Comparison of ENCODE assay signal across 9 cellular contexts in the genomic region with DNA sequence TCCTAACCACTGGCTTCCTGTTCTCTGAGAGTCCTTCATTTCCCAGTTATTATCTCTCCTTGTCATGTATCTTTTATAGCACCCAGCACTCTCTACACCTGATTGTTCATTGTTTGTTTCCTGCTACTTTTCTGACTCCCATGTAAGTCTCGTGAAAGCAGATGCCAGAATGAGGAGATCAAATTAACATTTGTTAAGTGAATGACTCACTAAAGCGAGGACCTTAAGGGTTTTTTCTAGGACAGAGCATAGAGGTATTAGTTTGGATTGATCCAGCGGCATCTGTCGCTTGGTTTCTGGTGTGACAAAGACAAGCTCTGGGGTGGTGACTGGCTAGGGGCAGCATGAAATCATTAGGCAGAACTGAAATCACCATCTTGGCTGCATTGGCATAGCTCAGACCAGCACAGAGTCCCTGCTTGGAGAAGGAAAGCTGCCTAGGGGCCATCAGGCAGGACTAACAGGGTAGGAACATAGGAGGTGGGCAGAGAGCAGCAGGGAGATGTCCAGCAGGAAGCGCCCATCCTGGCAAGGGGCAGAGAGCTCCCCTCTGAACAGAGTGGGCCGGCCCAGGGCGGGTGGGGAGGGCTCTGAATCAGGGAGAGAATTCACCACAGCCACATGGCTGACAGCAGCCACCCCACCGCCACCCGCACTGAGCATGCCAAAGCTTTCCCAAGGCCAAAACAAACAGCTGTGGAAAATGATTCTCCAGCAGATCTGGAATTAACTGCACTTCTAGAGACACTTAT.
A peak's percentile ranks its signal among the peaks of the same experiment; 100 is the strongest.
DNase-seq lines count a peak whose midpoint lies in the region; ATAC-seq, FAIRE-seq and TF ChIP-seq lines count a peak whose summit lies in the region.
"Had no signal": no experiment of that assay in that cellular context is flagged by ENCODE, and none has a peak within 500 bp of the region (broad histone marks: within the 10 kb centered on the region; RNA-seq: fewer than 3 reads in every experiment).

No MANE protein-coding gene starts in this region.

- no peak overlapping the region for H3K27ac ChIP-seq in ascending aorta

- intact Hi-C loops in ascending aorta (cut with DNase I) (no loop called here), mucosa of descending colon (cut with DNase I, micrococcal nuclease) (no loop called here)

- peak; percentile 59 for ATAC-seq in mucosa of descending colon
- no peak for ATAC-seq in GM18907 (IDR thresholded peaks at IDR 0.05; ENCODE audit: unreplicated experiment)
- ATAC-seq in GM19324 (IDR thresholded peaks at IDR 0.05; ENCODE audit: low FRiP score, unreplicated experiment): no peak
- no peak for ATAC-seq in HG03045 (IDR thresholded peaks at IDR 0.05; ENCODE audit: unreplicated experiment)

- no peaks in the 10 kb centered on the region for H3K9me3 ChIP-seq in ascending aorta
- H3K9me3 ChIP-seq in mucosa of descending colon: no peaks in the 10 kb centered on the region

- DNase-seq in D721Med (ENCODE audit: insufficient read length, low spot score): peak; percentile 27
- peak; percentile 85 for DNase-seq in NCI-H1694 (lab: John Stamatoyannopoulos, UW)
- no peak for DNase-seq in ascending aorta (ENCODE audit: low spot score in 2 of 2)
- DNase-seq in mucosa of descending colon: peak in 1 of 3 donors; percentile 42
- DNase-seq in GF-D8 (lab: John Stamatoyannopoulos, UW): no peak

- no peaks in the 10 kb centered on the region for H3K36me3 ChIP-seq in ascending aorta
- no peaks in the 10 kb centered on the region for H3K36me3 ChIP-seq in mucosa of descending colon (ENCODE audit: low read depth)

- H3K4me3 ChIP-seq in ascending aorta (peak overlapping the region; percentile 32 to 51), mucosa of descending colon (no peak overlapping the region)

- no peaks in the 10 kb centered on the region for H3K27me3 ChIP-seq in ascending aorta

- no peak for FAIRE-seq in D721Med (lab: Jason Lieb, UNC)
- FAIRE-seq: endometrium had no signal

- TF ChIP-seq CTCF in D721Med (IDR thresholded peaks at IDR 0.05; ENCODE audit: insufficient read depth, missing control alignments) (no peak), ascending aorta (IDR thresholded peaks at IDR 0.05) (no peak), mucosa of descending colon (IDR thresholded peaks at IDR 0.05) (no peak)

- H3K4me1 ChIP-seq in ascending aorta (peaks cover 0 to 4% of the 10 kb centered on the region in 2 donors), mucosa of descending colon (ENCODE audit: low read depth) (no peaks in the 10 kb centered on the region)

Comparison
In these comparisons a context has a peak if more than half of its experiments do, and no peak if none do; other contexts are left out.
1. DNase-seq: peak in D721Med (single experiment) and NCI-H1694 (single experiment); none in ascending aorta (0 of 2) and GF-D8 (single experiment).